ENCODE assay signal across 24 cellular contexts in genomic region chr12:19671695-19672094, GRCh38.
DNase-seq lines count a peak whose midpoint lies in the region; ATAC-seq, FAIRE-seq and TF ChIP-seq lines count a peak whose summit lies in the region.
"Had no signal": no experiment of that assay in that cellular context is flagged by ENCODE, and none has a peak within 500 bp of the region (broad histone marks: within the 10 kb centered on the region; RNA-seq: fewer than 3 reads in every experiment).

No MANE protein-coding gene starts in this region.

- H3K27me3 Mint-ChIP-seq in T-cell: no peaks in the 10 kb centered on the region
- H3K27me3 Mint-ChIP-seq: CD4-positive, alpha-beta T cell; T-helper 17 cell had no signal

- H3K4me3 Mint-ChIP-seq in T-cell: no peak overlapping the region
- H3K4me3 Mint-ChIP-seq: CD4-positive, alpha-beta T cell; T-helper 17 cell had no signal

- ATAC-seq in T-cell (replicated peaks in 1 of 4): no peak
- ATAC-seq: T-helper 17 cell had no signal

- CTCF ChIA-PET in T-cell (lab: Charles Lee): no interaction called here

- DNase-seq in HFF-Myc (ENCODE audit: extremely low read depth, low read depth): peak; percentile 38
- DNase-seq in NCI-H524 treated with DMSO at 0.1 percent for 48 hours (lab: John Stamatoyannopoulos, UW): peak; percentile 27
- peak; percentile 16 for DNase-seq in left kidney (ENCODE audit: low read depth, low spot score)
- no peak for DNase-seq in T-cell
- DNase-seq in amygdala (lab: John Stamatoyannopoulos, UW): no peak
- DNase-seq in frontal cortex (ENCODE audit: low spot score in 2 of 2): no peak
- DNase-seq: CD4-positive, alpha-beta T cell; COR-L47; KBM-7; MM.1S; NCI-H1048; NCI-H1417 treated with DMSO at 0.1 percent for 48 hours; NCI-H2029; NCI-H226; NCI-H526; OCI-M1; SJCRH30; T-helper 17 cell had no signal

- peaks cover 0 to 2% (median 0%) of the 10 kb centered on the region in 3 donors for H3K9me3 Mint-ChIP-seq in T-cell
- H3K9me3 Mint-ChIP-seq: CD4-positive, alpha-beta T cell had no signal

- H3K4me3 ChIP-seq in HFF-Myc (replicated peaks; ENCODE audit: low read depth, low read length): no peak overlapping the region
- H3K4me3 ChIP-seq: BLaER1, SJCRH30 had no signal

- FAIRE-seq in endometrium (lab: Jason Lieb, UNC): peak; percentile 83
- no peak for FAIRE-seq in frontal cortex (lab: Jason Lieb, UNC)
- FAIRE-seq: G401.6, GM12892, GM19239, RCC 7860 had no signal

- H3K27ac Mint-ChIP-seq in T-cell: no peak overlapping the region
- H3K27ac Mint-ChIP-seq: CD4-positive, alpha-beta T cell; T-helper 17 cell had no signal

- TF ChIP-seq CTCF in HFF-Myc (IDR thresholded peaks at IDR 0.05; ENCODE audit: low read depth, low read length, missing control alignments): no peak

- H3K36me3 Mint-ChIP-seq in T-cell: peaks cover 2% of the 10 kb centered on the region

- no peaks in the 10 kb centered on the region for H3K4me1 Mint-ChIP-seq in T-cell
- H3K4me1 Mint-ChIP-seq: T-helper 17 cell had no signal

- POLR2A ChIA-PET in T-cell (lab: Charles Lee): no interaction called here

Comparison
In these comparisons a context has a peak if more than half of its experiments do, and no peak if none do; other contexts are left out.
1. DNase-seq: peak in HFF-Myc (single experiment), NCI-H524 treated with DMSO at 0.1 percent for 48 hours (single experiment) and left kidney (single experiment); none in T-cell (0 of 34), amygdala (0 of 56) and frontal cortex (0 of 2).